22 cellular contexts compared by ENCODE assay signal in the genomic region with DNA sequence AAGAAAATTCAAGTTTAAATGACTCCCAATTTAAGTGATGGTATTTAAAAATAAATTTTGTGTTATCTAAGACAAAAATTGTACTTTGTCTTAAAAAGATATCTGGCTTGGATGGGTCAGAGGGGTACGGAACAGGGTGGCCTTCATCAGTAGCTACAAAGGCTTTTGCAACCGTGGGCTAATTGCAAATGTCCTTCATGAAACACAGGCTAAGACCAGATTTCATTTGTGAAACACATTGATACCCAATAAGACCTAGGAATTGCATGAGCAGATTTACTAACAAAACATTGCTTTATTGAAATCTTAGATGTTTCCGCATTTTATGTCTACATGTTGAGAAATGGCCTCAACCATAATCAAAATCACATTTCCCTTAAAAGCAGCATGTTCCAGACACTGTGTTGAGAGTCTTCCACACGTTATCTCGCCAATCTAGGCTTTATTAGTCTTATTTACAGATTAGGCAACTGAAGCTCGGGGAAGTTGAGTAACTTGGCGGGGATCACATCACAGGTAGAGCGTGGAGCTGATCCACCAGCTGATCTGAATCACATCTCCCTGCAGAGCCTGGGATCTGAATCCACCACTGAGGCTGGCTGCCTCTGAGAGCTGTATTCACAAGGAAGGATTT. TPM values are rescaled to one million over a fixed set of nuclear protein-coding genes. Genes with fewer than 3 reads are reported as not detected.
"Had no signal": no experiment of that assay in that cellular context is flagged by ENCODE, and none has a peak within 500 bp of the region (broad histone marks: within the 10 kb centered on the region; RNA-seq: fewer than 3 reads in every experiment).

No MANE protein-coding gene starts in this region.

- H3K4me1 ChIP-seq: body of pancreas, pancreas, stomach, testis, upper lobe of left lung had no signal

- H3K9me3 ChIP-seq: body of pancreas, pancreas, stomach, testis, upper lobe of left lung had no signal

- H3K27ac Mint-ChIP-seq: activated CD4-positive, alpha-beta memory T cell treated with anti-CD3 and anti-CD28 coated beads, Interleukin-2, amount 10 ng/mL, durations not matched to agents 7 days and 5 days; activated naive CD4-positive, alpha-beta T cell treated with anti-CD3 and anti-CD28 coated beads, Interleukin-2, amount 50 U/mL, for 72 hours; naive B cell; neural progenitor cell had no signal

- H3K4me3 Mint-ChIP-seq: activated CD4-positive, alpha-beta memory T cell treated with anti-CD3 and anti-CD28 coated beads, Interleukin-2, amount 10 ng/mL, durations not matched to agents 7 days and 5 days; central memory CD8-positive, alpha-beta T cell; naive B cell; neural progenitor cell had no signal

- H3K4me3 ChIP-seq: body of pancreas, coronary artery, lung, neural progenitor cell, pancreas, stomach, testis, upper lobe of left lung had no signal

- H3K36me3 ChIP-seq: neural progenitor cell, pancreas, stomach, upper lobe of left lung had no signal

- H3K4me1 Mint-ChIP-seq: central memory CD8-positive, alpha-beta T cell; naive B cell; neural progenitor cell had no signal

- H3K27me3 ChIP-seq: body of pancreas, neural progenitor cell, pancreas, testis, upper lobe of left lung had no signal

- H3K9me3 Mint-ChIP-seq: activated CD4-positive, alpha-beta memory T cell treated with anti-CD3 and anti-CD28 coated beads, Interleukin-2, amount 10 ng/mL, durations not matched to agents 7 days and 5 days; activated naive CD4-positive, alpha-beta T cell treated with anti-CD3 and anti-CD28 coated beads, Interleukin-2, amount 50 U/mL, for 72 hours; central memory CD8-positive, alpha-beta T cell; naive B cell; neural progenitor cell had no signal

- H3K27ac ChIP-seq: body of pancreas, coronary artery, neural progenitor cell, pancreas, stomach, testis, upper lobe of left lung, VCaP had no signal

- H3K36me3 Mint-ChIP-seq: activated naive CD4-positive, alpha-beta T cell treated with anti-CD3 and anti-CD28 coated beads, Interleukin-2, amount 50 U/mL, for 72 hours; naive B cell; neural progenitor cell had no signal

- H3K4me2 ChIP-seq: neural progenitor cell had no signal

- H3K9ac ChIP-seq: neural progenitor cell had no signal

- DNase-seq: activated CD4-positive, alpha-beta memory T cell treated with anti-CD3 and anti-CD28 coated beads, Interleukin-2, amount 10 ng/mL, durations not matched to agents 7 days and 5 days; activated CD4-positive, alpha-beta T cell treated with anti-CD3 and anti-CD28 coated beads for 1 hour; activated effector memory CD4-positive, alpha-beta T cell treated with anti-CD3 and anti-CD28 coated beads, Interleukin-2, amount 50 U/mL, for 16 hours; activated T-cell treated with anti-CD3 and anti-CD28 coated beads, Interleukin-2, amount 50 U/mL, for 48 hours; amniotic stem cell; body of pancreas; glutamatergic neuron; left cardiac atrium; naive B cell; pancreas; stimulated activated CD4-positive, alpha-beta T cell treated with anti-CD3 and anti-CD28 coated beads, Interleukin-1b, Interleukin-23, amount 100 ng/mL, for 48 hours; stomach; testis; upper lobe of left lung had no signal

- FAIRE-seq: pancreas had no signal

- ATAC-seq: activated naive CD4-positive, alpha-beta T cell treated with anti-CD3 and anti-CD28 coated beads, Interleukin-2, amount 50 U/mL, for 72 hours; body of pancreas; left cardiac atrium; pancreas had no signal

RNA-seq across cellular contexts. Expression of gene FBXO39, which starts 21.8 kb away (rescaled TPM):
- total RNA-seq: body of pancreas, lung had no signal

RNA-seq across cellular contexts. Expression of gene TEKT1, which starts 33.7 kb away (rescaled TPM):
- total RNA-seq: activated CD4-positive, alpha-beta memory T cell treated with anti-CD3 and anti-CD28 coated beads, Interleukin-2, amount 10 ng/mL, durations not matched to agents 7 days and 5 days; activated naive CD4-positive, alpha-beta T cell treated with anti-CD3 and anti-CD28 coated beads, Interleukin-2, amount 50 U/mL, for 72 hours; body of pancreas; left cardiac atrium; mononuclear cell; T-helper 1 cell treated with Interleukin-12 subunit alpha and Interleukin-12 subunit beta and Interleukin-4 antibody, amounts not matched to agents 30 ng/mL and 1 ng/mL, for 36 hours had no signal
- polyA plus RNA-seq: stomach had no signal
